ENCODE assay signal across 18 cellular contexts in genomic region chr12:132186857-132187620, GRCh38.
DNase-seq lines count a peak whose midpoint lies in the region; TF ChIP-seq lines count a peak whose summit lies in the region.
"Had no signal": no experiment of that assay in that cellular context is flagged by ENCODE, and none has a peak within 500 bp of the region (broad histone marks: within the 10 kb centered on the region; RNA-seq: fewer than 3 reads in every experiment).

No MANE protein-coding gene starts in this region.

- H3K27me3 Mint-ChIP-seq in dendritic cell treated with granulocyte-macrophage colony-stimulating factor and Interleukin-4, amounts not matched to agents 40 ng/mL and 50 ng/mL, for 4 days: peaks cover 78% of the 10 kb centered on the region

- peak; percentile 9 for DNase-seq in NCI-H146 (lab: John Stamatoyannopoulos, UW)
- no peak for DNase-seq in NCI-H146 treated with DMSO at 0.1 percent for 48 hours (lab: John Stamatoyannopoulos, UW; ENCODE audit: unreplicated experiment)
- DNase-seq in HuH-7 (ENCODE audit: low spot score): no peak
- no peak for DNase-seq in Ammon's horn (ENCODE audit: low spot score)
- DNase-seq in germinal center (ENCODE audit: low spot score): no peak
- DNase-seq: glutamatergic neuron, HCEC 1CT, islet precursor cell, NCI-H1417, NCI-H510A treated with DMSO at 0.1 percent for 48 hours, Peyer's patch, spleen, thyroid gland had no signal

- peaks cover 49% of the 10 kb centered on the region for H3K4me1 Mint-ChIP-seq in dendritic cell treated with granulocyte-macrophage colony-stimulating factor and Interleukin-4, amounts not matched to agents 40 ng/mL and 50 ng/mL, for 4 days (ENCODE audit: low read depth)

- no peak overlapping the region for H3K27ac ChIP-seq in 22Rv1
- no peak overlapping the region for H3K27ac ChIP-seq in VCaP
- H3K27ac ChIP-seq: pancreas, thyroid gland had no signal

- peak; percentile 60 for TF ChIP-seq CTCF in 22Rv1 (IDR thresholded peaks at IDR 0.05)
- TF ChIP-seq CTCF in VCaP (conservative IDR thresholded peaks at IDR 0.05): peak; percentile 40

- H3K9me3 Mint-ChIP-seq in dendritic cell treated with granulocyte-macrophage colony-stimulating factor and Interleukin-4, amounts not matched to agents 40 ng/mL and 50 ng/mL, for 4 days: no peaks in the 10 kb centered on the region

- intact Hi-C loops in dendritic cell treated with granulocyte-macrophage colony-stimulating factor and Interleukin-4, amounts not matched to agents 40 ng/mL and 50 ng/mL, for 4 days (cut with micrococcal nuclease): no loop called here

- peak overlapping the region; percentile 35 for H3K27ac Mint-ChIP-seq in dendritic cell treated with granulocyte-macrophage colony-stimulating factor and Interleukin-4, amounts not matched to agents 40 ng/mL and 50 ng/mL, for 4 days
- H3K27ac Mint-ChIP-seq: IgD-negative memory B cell had no signal

- peaks cover 14% of the 10 kb centered on the region for H3K36me3 Mint-ChIP-seq in dendritic cell treated with granulocyte-macrophage colony-stimulating factor and Interleukin-4, amounts not matched to agents 40 ng/mL and 50 ng/mL, for 4 days (ENCODE audit: low read depth)
- H3K36me3 Mint-ChIP-seq: IgD-negative memory B cell had no signal

- H3K4me3 Mint-ChIP-seq in dendritic cell treated with granulocyte-macrophage colony-stimulating factor and Interleukin-4, amounts not matched to agents 40 ng/mL and 50 ng/mL, for 4 days: no peak overlapping the region
